In the genomic region with DNA sequence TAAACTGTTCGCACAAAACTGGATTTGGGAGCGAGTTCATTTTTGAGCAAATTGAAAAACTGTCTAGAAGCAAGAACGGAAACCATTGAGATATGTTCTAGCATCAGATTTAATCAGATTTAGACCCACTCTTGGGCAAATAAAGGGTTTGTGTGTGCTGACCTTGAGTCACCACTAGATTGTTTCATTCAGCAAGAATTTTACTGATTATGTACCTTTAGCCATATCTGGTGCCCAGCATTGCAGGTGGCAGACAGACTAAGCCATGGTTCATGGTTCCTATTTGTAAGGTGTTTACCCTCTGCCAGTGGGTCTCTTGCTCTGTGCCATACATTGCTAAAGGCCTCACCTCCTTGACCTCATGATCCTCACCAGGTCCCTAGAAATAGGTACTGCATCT, we compare ENCODE assay signal across 1 cellular context.
TF ChIP-seq lines count a peak whose summit lies in the region.

No MANE protein-coding gene starts in this region.

TF ChIP-seq in GM23338, 12 proteins besides CTCF, POLR2A, EP300 and RAD21:
- TF ChIP-seq, protein P1, sequence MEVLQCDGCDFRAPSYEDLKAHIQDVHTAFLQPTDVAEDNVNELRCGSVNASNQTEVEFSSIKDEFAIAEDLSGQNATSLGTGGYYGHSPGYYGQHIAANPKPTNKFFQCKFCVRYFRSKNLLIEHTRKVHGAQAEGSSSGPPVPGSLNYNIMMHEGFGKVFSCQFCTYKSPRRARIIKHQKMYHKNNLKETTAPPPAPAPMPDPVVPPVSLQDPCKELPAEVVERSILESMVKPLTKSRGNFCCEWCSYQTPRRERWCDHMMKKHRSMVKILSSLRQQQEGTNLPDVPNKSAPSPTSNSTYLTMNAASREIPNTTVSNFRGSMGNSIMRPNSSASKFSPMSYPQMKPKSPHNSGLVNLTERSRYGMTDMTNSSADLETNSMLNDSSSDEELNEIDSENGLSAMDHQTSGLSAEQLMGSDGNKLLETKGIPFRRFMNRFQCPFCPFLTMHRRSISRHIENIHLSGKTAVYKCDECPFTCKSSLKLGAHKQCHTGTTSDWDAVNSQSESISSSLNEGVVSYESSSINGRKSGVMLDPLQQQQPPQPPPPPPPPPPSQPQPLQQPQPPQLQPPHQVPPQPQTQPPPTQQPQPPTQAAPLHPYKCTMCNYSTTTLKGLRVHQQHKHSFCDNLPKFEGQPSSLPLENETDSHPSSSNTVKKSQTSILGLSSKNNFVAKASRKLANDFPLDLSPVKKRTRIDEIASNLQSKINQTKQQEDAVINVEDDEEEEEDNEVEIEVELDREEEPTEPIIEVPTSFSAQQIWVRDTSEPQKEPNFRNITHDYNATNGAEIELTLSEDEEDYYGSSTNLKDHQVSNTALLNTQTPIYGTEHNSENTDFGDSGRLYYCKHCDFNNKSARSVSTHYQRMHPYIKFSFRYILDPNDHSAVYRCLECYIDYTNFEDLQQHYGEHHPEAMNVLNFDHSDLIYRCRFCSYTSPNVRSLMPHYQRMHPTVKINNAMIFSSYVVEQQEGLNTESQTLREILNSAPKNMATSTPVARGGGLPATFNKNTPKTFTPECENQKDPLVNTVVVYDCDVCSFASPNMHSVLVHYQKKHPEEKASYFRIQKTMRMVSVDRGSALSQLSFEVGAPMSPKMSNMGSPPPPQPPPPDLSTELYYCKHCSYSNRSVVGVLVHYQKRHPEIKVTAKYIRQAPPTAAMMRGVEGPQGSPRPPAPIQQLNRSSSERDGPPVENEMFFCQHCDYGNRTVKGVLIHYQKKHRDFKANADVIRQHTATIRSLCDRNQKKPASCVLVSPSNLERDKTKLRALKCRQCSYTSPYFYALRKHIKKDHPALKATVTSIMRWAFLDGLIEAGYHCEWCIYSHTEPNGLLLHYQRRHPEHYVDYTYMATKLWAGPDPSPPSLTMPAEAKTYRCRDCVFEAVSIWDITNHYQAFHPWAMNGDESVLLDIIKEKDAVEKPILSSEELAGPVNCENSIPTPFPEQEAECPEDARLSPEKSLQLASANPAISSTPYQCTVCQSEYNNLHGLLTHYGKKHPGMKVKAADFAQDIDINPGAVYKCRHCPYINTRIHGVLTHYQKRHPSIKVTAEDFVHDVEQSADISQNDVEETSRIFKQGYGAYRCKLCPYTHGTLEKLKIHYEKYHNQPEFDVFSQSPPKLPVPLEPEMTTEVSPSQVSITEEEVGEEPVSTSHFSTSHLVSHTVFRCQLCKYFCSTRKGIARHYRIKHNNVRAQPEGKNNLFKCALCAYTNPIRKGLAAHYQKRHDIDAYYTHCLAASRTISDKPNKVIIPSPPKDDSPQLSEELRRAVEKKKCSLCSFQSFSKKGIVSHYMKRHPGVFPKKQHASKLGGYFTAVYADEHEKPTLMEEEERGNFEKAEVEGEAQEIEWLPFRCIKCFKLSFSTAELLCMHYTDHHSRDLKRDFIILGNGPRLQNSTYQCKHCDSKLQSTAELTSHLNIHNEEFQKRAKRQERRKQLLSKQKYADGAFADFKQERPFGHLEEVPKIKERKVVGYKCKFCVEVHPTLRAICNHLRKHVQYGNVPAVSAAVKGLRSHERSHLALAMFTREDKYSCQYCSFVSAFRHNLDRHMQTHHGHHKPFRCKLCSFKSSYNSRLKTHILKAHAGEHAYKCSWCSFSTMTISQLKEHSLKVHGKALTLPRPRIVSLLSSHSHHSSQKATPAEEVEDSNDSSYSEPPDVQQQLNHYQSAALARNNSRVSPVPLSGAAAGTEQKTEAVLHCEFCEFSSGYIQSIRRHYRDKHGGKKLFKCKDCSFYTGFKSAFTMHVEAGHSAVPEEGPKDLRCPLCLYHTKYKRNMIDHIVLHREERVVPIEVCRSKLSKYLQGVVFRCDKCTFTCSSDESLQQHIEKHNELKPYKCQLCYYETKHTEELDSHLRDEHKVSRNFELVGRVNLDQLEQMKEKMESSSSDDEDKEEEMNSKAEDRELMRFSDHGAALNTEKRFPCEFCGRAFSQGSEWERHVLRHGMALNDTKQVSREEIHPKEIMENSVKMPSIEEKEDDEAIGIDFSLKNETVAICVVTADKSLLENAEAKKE (CRISPR knock-in tag; IDR thresholded peaks at IDR 0.05) = no peak
- TF ChIP-seq EZH2phosphoT487 (IDR thresholded peaks at IDR 0.05; ENCODE audit: unreplicated experiment) (no peak), NANOG (IDR thresholded peaks at IDR 0.05; ENCODE audit: borderline replicate concordance) (no peak), POLR2AphosphoS5 (IDR thresholded peaks at IDR 0.05; ENCODE audit: low read depth) (no peak)
